Comparison of ENCODE assay signal across 8 cellular contexts in the genomic region with DNA sequence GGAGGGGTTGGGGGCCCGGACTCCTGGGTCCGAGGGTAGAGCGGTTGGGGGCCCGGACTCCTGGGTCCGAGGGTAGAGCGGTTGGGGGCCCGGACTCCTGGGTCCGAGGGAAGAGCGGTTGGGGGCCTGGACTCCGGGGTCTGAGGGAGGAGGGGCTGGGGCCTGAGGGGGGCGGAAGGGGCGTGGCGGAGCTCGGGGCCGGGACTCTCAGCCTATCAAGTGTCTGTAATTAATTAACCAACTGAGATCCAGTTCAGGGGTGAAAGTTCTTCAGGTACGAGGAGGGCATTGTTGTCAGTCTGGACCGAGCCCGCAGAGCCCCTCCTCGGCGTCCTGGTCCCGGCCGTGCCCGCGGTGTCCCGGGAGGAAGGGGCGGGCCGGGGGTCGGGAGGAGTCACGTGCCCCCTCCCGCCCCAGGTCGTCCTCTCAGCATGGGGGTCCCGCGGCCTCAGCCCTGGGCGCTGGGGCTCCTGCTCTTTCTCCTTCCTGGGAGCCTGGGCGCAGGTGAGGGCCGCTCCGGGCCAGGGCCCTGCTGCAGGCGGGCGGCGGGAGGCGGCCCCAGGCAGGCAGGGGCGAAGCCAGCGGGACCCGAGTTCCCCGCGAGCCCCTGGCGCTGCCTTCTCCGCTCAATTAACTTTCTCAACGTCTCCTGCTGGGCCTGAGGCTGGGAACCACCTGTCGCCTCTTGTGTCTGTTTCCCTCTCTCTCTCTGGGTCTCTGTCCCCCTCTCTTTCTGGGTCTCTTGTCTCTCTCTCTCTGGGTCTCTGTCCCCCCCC. TPM values are rescaled to one million over a fixed set of nuclear protein-coding genes. Genes with fewer than 3 reads are reported as not detected.
DNase-seq lines count a peak whose midpoint lies in the region; ATAC-seq and TF ChIP-seq lines count a peak whose summit lies in the region.

No MANE protein-coding gene starts in this region.

- no peaks in the 10 kb centered on the region for H3K9me3 Mint-ChIP-seq in CD8-positive, alpha-beta T cell
- H3K9me3 Mint-ChIP-seq in IgD-negative memory B cell (no peaks in the 10 kb centered on the region), neural crest cell (no peaks in the 10 kb centered on the region)
- no peaks in the 10 kb centered on the region for H3K9me3 Mint-ChIP-seq in activated CD4-positive, alpha-beta memory T cell treated with anti-CD3 and anti-CD28 coated beads for 36 hours

- no peaks in the 10 kb centered on the region for H3K27me3 ChIP-seq in CD8-positive, alpha-beta T cell (ENCODE audit: insufficient read depth, low read length)
- H3K27me3 ChIP-seq in fibroblast of lung (ENCODE audit: control insufficient read depth, insufficient read depth, low read length), result no peaks in the 10 kb centered on the region

- H3K4me2 ChIP-seq in fibroblast of lung (ENCODE audit: extremely low read depth, insufficient read depth, low read length), result peak overlapping the region; percentile 93

- no peaks in the 10 kb centered on the region for H3K9me3 ChIP-seq in CD8-positive, alpha-beta T cell (ENCODE audit: low read length)
- H3K9me3 ChIP-seq in fibroblast of lung (ENCODE audit: control insufficient read depth, insufficient read depth, low read depth, low read length), result no peaks in the 10 kb centered on the region

- H3K4me1 ChIP-seq in CD8-positive, alpha-beta T cell (ENCODE audit: insufficient read depth, low read length), result peaks cover 24% of the 10 kb centered on the region
- peaks cover 5% of the 10 kb centered on the region for H3K4me1 ChIP-seq in fibroblast of lung (ENCODE audit: control insufficient read depth, extremely low read depth, insufficient read depth, low read length)

- H3K9ac ChIP-seq in fibroblast of lung (ENCODE audit: insufficient read depth, low read length), result no peak overlapping the region

- H3K4me1 Mint-ChIP-seq in CD8-positive, alpha-beta T cell (ENCODE audit: low read depth), result peaks cover 32% of the 10 kb centered on the region
- peaks cover 20 to 26% (median 21%) of the 10 kb centered on the region in 3 donors for H3K4me1 Mint-ChIP-seq in IgD-negative memory B cell
- H3K4me1 Mint-ChIP-seq in activated CD4-positive, alpha-beta memory T cell treated with anti-CD3 and anti-CD28 coated beads for 36 hours (ENCODE audit: low read depth), result peaks cover 27% of the 10 kb centered on the region
- H3K4me1 Mint-ChIP-seq in neural crest cell, result peaks cover 29% of the 10 kb centered on the region

- H3K4me3 Mint-ChIP-seq in CD8-positive, alpha-beta T cell, result peak overlapping the region; percentile 84
- H3K4me3 Mint-ChIP-seq in IgD-negative memory B cell (peak overlapping the region; percentile 43 to 91 (median 84)), neural crest cell (peak overlapping the region; percentile 87)
- H3K4me3 Mint-ChIP-seq in activated CD4-positive, alpha-beta memory T cell treated with anti-CD3 and anti-CD28 coated beads for 36 hours, result peak overlapping the region; percentile 79

- peaks cover 12% of the 10 kb centered on the region for H3K36me3 Mint-ChIP-seq in CD8-positive, alpha-beta T cell
- H3K36me3 Mint-ChIP-seq in IgD-negative memory B cell, result peaks cover 3% of the 10 kb centered on the region
- no peaks in the 10 kb centered on the region for H3K36me3 Mint-ChIP-seq in activated CD4-positive, alpha-beta memory T cell treated with anti-CD3 and anti-CD28 coated beads for 36 hours
- no peaks in the 10 kb centered on the region for H3K36me3 Mint-ChIP-seq in neural crest cell (ENCODE audit: low read depth)

- no peaks in the 10 kb centered on the region for H4K20me1 ChIP-seq in fibroblast of lung (ENCODE audit: control insufficient read depth, extremely low read depth, insufficient read depth, low read length)

- no peaks in the 10 kb centered on the region for H3K79me2 ChIP-seq in fibroblast of lung (ENCODE audit: control insufficient read depth, insufficient read depth, low read length)

- H3K4me3 ChIP-seq in CD8-positive, alpha-beta T cell (ENCODE audit: low read depth, low read length), result peak overlapping the region; percentile 66
- H3K4me3 ChIP-seq in fibroblast of lung (replicated peaks in 1 of 4; ENCODE audit: control extremely low read depth in 1 of 4, insufficient read depth in 1 of 4, low read depth in 3 of 4, low read length in 4 of 4), result peak overlapping the region; percentile 46 to 78 (median 59)

- peak overlapping the region; percentile 71 for H3K27ac Mint-ChIP-seq in CD8-positive, alpha-beta T cell
- H3K27ac Mint-ChIP-seq in IgD-negative memory B cell (peak overlapping the region in 2 of 3 donors; percentile 59 to 90), neural crest cell (ENCODE audit: unreplicated experiment) (no peak overlapping the region)
- peak overlapping the region; percentile 65 for H3K27ac Mint-ChIP-seq in activated CD4-positive, alpha-beta memory T cell treated with anti-CD3 and anti-CD28 coated beads for 36 hours

- ATAC-seq in CD8-positive, alpha-beta T cell, result peak; percentile 72
- ATAC-seq in GM19452 (IDR thresholded peaks at IDR 0.05; ENCODE audit: unreplicated experiment), result no peak

- H2AFZ ChIP-seq in fibroblast of lung (ENCODE audit: low read length), result peak overlapping the region; percentile 29

- no peak for DNase-seq in CD8-positive, alpha-beta T cell
- DNase-seq in activated CD4-positive, alpha-beta memory T cell treated with anti-CD3 and anti-CD28 coated beads for 36 hours, result peak; percentile 50
- DNase-seq in fibroblast of lung (ENCODE audit: low read depth in 2 of 2) (no peak), neural crest cell (ENCODE audit: low read depth, low spot score) (no peak), GF-D8 (lab: John Stamatoyannopoulos, UW) (no peak), GOT3 (lab: John Stamatoyannopoulos, UW) (no peak)

- no peaks in the 10 kb centered on the region for H3K36me3 ChIP-seq in CD8-positive, alpha-beta T cell (ENCODE audit: insufficient read depth, low read length)
- no peaks in the 10 kb centered on the region for H3K36me3 ChIP-seq in fibroblast of lung (ENCODE audit: control insufficient read depth, insufficient read depth, low read length)

- H3K27me3 Mint-ChIP-seq in CD8-positive, alpha-beta T cell (ENCODE audit: low read depth), result no peaks in the 10 kb centered on the region
- H3K27me3 Mint-ChIP-seq in IgD-negative memory B cell (peaks cover 2% of the 10 kb centered on the region), neural crest cell (ENCODE audit: low read depth) (no peaks in the 10 kb centered on the region)
- H3K27me3 Mint-ChIP-seq in activated CD4-positive, alpha-beta memory T cell treated with anti-CD3 and anti-CD28 coated beads for 36 hours, result no peaks in the 10 kb centered on the region

- POLR2A ChIA-PET in CD8-positive, alpha-beta T cell (lab: Charles Lee), result interaction anchor here (1.2 kb wide), 2 partner anchors 21 to 47 kb away, joined by 3 read pairs; no protein-coding TSS in a partner anchor
- POLR2A ChIA-PET in activated CD4-positive, alpha-beta memory T cell treated with anti-CD3 and anti-CD28 coated beads for 36 hours (lab: Charles Lee), result interaction anchor here (0.6 kb wide), 1 partner anchor 61 kb away, joined by 3 read pairs; no protein-coding TSS in a partner anchor

- peak overlapping the region; percentile 33 for H3K27ac ChIP-seq in CD8-positive, alpha-beta T cell (ENCODE audit: low read depth, low read length)
- no peak overlapping the region for H3K27ac ChIP-seq in fibroblast of lung (ENCODE audit: insufficient read depth, low read length)

- CTCF ChIA-PET in CD8-positive, alpha-beta T cell (lab: Charles Lee), result interaction anchor here (0.6 to 4.2 kb wide), 5 partner anchors 10 to 57 kb away, joined by 3 to 28 read pairs (median 3); no protein-coding TSS in a partner anchor
- CTCF ChIA-PET in activated CD4-positive, alpha-beta memory T cell treated with anti-CD3 and anti-CD28 coated beads for 36 hours (lab: Charles Lee), result interaction anchor here (1.0 to 4.0 kb wide), 4 partner anchors 21 to 57 kb away, joined by 3 to 25 read pairs (median 5); no protein-coding TSS in a partner anchor

- intact Hi-C loops in CD8-positive, alpha-beta T cell (cut with DNase I, micrococcal nuclease), result loop anchor here in 1 of 2 experiments (1.0 kb wide), 1 partner anchor 21 kb away; no protein-coding TSS in a partner anchor
- intact Hi-C loops in activated CD4-positive, alpha-beta memory T cell treated with anti-CD3 and anti-CD28 coated beads for 36 hours (cut with micrococcal nuclease), result no loop called here

- no peak for TF ChIP-seq CTCF in CD8-positive, alpha-beta T cell (IDR thresholded peaks at IDR 0.05)
- TF ChIP-seq CTCF in fibroblast of lung (conservative IDR thresholded peaks at IDR 0.05 in 1 of 2, IDR thresholded peaks at IDR 0.05 in 1 of 2; ENCODE audit: low read depth in 1 of 2, low read length in 2 of 2) (no peak), neural crest cell (conservative IDR thresholded peaks at IDR 0.05) (no peak)

RNA-seq across cellular contexts. Expression of gene FCGRT, which starts 0.7 kb away (rescaled TPM):
- 10 to 100 TPM; 20.1 to 25.5 TPM for total RNA-seq in CD8-positive, alpha-beta T cell
- polyA plus RNA-seq in IgD-negative memory B cell, result 60.8 TPM
- 10 to 100 TPM; 13.2 to 17.2 TPM for total RNA-seq in activated CD4-positive, alpha-beta memory T cell treated with anti-CD3 and anti-CD28 coated beads for 36 hours
- 59.0 and 90.1 TPM in 2 replicates for total RNA-seq in fibroblast of lung
- polyA plus RNA-seq in fibroblast of lung, result 30.9 and 31.4 TPM in 2 replicates
- 65.9 and 69.0 TPM in 2 replicates for polyA plus RNA-seq in fibroblast of lung (2012)
- 33.5 and 47.4 TPM in 2 replicates for polyA minus RNA-seq in fibroblast of lung (ENCODE audit: low replicate concordance)
- total RNA-seq in neural crest cell, result 24.9 and 27.5 TPM in 2 replicates

RNA-seq across cellular contexts. Expression of gene RCN3, which starts 14.6 kb away (rescaled TPM):
- total RNA-seq in CD8-positive, alpha-beta T cell, result 1 to 10 TPM; 1.3 to 2.4 TPM
- polyA plus RNA-seq in IgD-negative memory B cell (3.1 TPM), fibroblast of lung (18.8 and 19.8 TPM in 2 replicates)
- total RNA-seq in activated CD4-positive, alpha-beta memory T cell treated with anti-CD3 and anti-CD28 coated beads for 36 hours, result 1 to 10 TPM; 6.3 to 6.5 TPM
- total RNA-seq in fibroblast of lung (87.8 and 162 TPM in 2 replicates), neural crest cell (7.7 and 8.8 TPM in 2 replicates)
- polyA plus RNA-seq in fibroblast of lung (2012), result 132 and 137 TPM in 2 replicates
- polyA minus RNA-seq in fibroblast of lung (ENCODE audit: low replicate concordance), result 29.8 and 42.2 TPM in 2 replicates

RNA-seq across cellular contexts. Expression of gene RPS11, which starts 16.9 kb away (rescaled TPM):
- total RNA-seq in CD8-positive, alpha-beta T cell, result 1,000 to 10,000 TPM; 3,746 to 3,873 TPM
- polyA plus RNA-seq in IgD-negative memory B cell (3,702 TPM), fibroblast of lung (3,448 and 3,634 TPM in 2 replicates)
- 1,000 to 10,000 TPM; 3,093 to 3,130 TPM for total RNA-seq in activated CD4-positive, alpha-beta memory T cell treated with anti-CD3 and anti-CD28 coated beads for 36 hours
- total RNA-seq in fibroblast of lung (2,501 and 4,026 TPM in 2 replicates), neural crest cell (2,365 and 2,591 TPM in 2 replicates)
- polyA plus RNA-seq in fibroblast of lung (2012), result 2,802 and 3,250 TPM in 2 replicates
- 1,573 and 1,579 TPM in 2 replicates for polyA minus RNA-seq in fibroblast of lung (ENCODE audit: low replicate concordance)

RNA-seq across cellular contexts. Expression of gene RPL13A, which starts 25.8 kb away (rescaled TPM):
- total RNA-seq in CD8-positive, alpha-beta T cell, result 1,000 to 10,000 TPM; 5,165 to 5,323 TPM
- polyA plus RNA-seq in IgD-negative memory B cell (3,792 TPM), fibroblast of lung (1,345 and 1,418 TPM in 2 replicates)
- 1,000 to 10,000 TPM; 4,276 to 4,379 TPM for total RNA-seq in activated CD4-positive, alpha-beta memory T cell treated with anti-CD3 and anti-CD28 coated beads for 36 hours
- total RNA-seq in fibroblast of lung (3,385 and 5,250 TPM in 2 replicates), neural crest cell (2,983 and 3,026 TPM in 2 replicates)
- 3,489 and 4,000 TPM in 2 replicates for polyA plus RNA-seq in fibroblast of lung (2012)
- 3,123 and 3,213 TPM in 2 replicates for polyA minus RNA-seq in fibroblast of lung (ENCODE audit: low replicate concordance)

RNA-seq across cellular contexts. Expression of gene FLT3LG, which starts 39.1 kb away (rescaled TPM):
- total RNA-seq in CD8-positive, alpha-beta T cell, result 100 to 1,000 TPM; 246 to 259 TPM
- 24.3 TPM for polyA plus RNA-seq in IgD-negative memory B cell
- 10 to 100 TPM; 50.1 to 51.0 TPM for total RNA-seq in activated CD4-positive, alpha-beta memory T cell treated with anti-CD3 and anti-CD28 coated beads for 36 hours
- total RNA-seq in fibroblast of lung, result 3.3 and 4.5 TPM in 2 replicates
- 4.3 and 4.4 TPM in 2 replicates for polyA plus RNA-seq in fibroblast of lung
- 20.5 and 20.8 TPM in 2 replicates for polyA plus RNA-seq in fibroblast of lung (2012)
- polyA minus RNA-seq in fibroblast of lung (ENCODE audit: low replicate concordance), result 7.2 and 15.7 TPM in 2 replicates
- 0.89 and 1.0 TPM in 2 replicates for total RNA-seq in neural crest cell
